8 cellular contexts compared by ENCODE assay signal in genomic region chr19:53333466-53334449, GRCh38. TPM values are rescaled to one million over a fixed set of nuclear protein-coding genes. Genes with fewer than 3 reads are reported as not detected.
DNase-seq lines count a peak whose midpoint lies in the region; ATAC-seq and TF ChIP-seq lines count a peak whose summit lies in the region.

Gene ZNF845 (plus strand): TSS chr19:53333749. CDS start chr19:53341308, 7,559 bp downstream.

- peak within 1 kb of the TSS; percentile 58 to 70 (median 66) for H3K4me3 ChIP-seq in Peyer's patch
- H3K4me3 ChIP-seq in fibroblast of mammary gland (ENCODE audit: control insufficient read depth, low read depth, low read length): peak within 1 kb of the TSS; percentile 98

- H3K36me3 Mint-ChIP-seq in activated T-helper 1 cell treated with anti-CD3 and anti-CD28 coated beads, Interleukin-12 subunit alpha, Interleukin-12 subunit beta, Interleukin-2, Interleukin-4 antibody, amounts not matched to agents 30 ng/mL and 10 ng/mL and 1 ng/mL, durations not matched to agents 14 hours and 24 hours and 36 hours (ENCODE audit: low read depth): peaks cover 32% of the 10 kb centered on the region
- peaks cover 2% of the 10 kb centered on the region for H3K36me3 Mint-ChIP-seq in natural killer cell

- H3K27me3 ChIP-seq in Peyer's patch: no peaks in the 10 kb centered on the region

- TF ChIP-seq CTCF in Peyer's patch (IDR thresholded peaks at IDR 0.05) (no peak), fibroblast of mammary gland (conservative IDR thresholded peaks at IDR 0.05; ENCODE audit: control insufficient read depth, insufficient read depth, low read depth, low read length) (no peak), natural killer cell (IDR thresholded peaks at IDR 0.05) (no peak)

- peak within 1 kb of the TSS; percentile 80 for H3K27ac Mint-ChIP-seq in activated T-helper 1 cell treated with anti-CD3 and anti-CD28 coated beads, Interleukin-12 subunit alpha, Interleukin-12 subunit beta, Interleukin-2, Interleukin-4 antibody, amounts not matched to agents 30 ng/mL and 10 ng/mL and 1 ng/mL, durations not matched to agents 14 hours and 24 hours and 36 hours
- peak within 1 kb of the TSS; percentile 70 to 90 for H3K27ac Mint-ChIP-seq in natural killer cell

- peaks cover 0 to 10% (median 0%) of the 10 kb centered on the region in 3 donors for H3K36me3 ChIP-seq in Peyer's patch

- no peaks in the 10 kb centered on the region for H3K27me3 Mint-ChIP-seq in activated T-helper 1 cell treated with anti-CD3 and anti-CD28 coated beads, Interleukin-12 subunit alpha, Interleukin-12 subunit beta, Interleukin-2, Interleukin-4 antibody, amounts not matched to agents 30 ng/mL and 10 ng/mL and 1 ng/mL, durations not matched to agents 14 hours and 24 hours and 36 hours (ENCODE audit: insufficient read depth)
- H3K27me3 Mint-ChIP-seq in natural killer cell (ENCODE audit: low read depth in 2 of 2): peaks cover 8 to 16% of the 10 kb centered on the region in 2 donors

- peak within 1 kb of the TSS; percentile 91 for H3K4me3 Mint-ChIP-seq in activated T-helper 1 cell treated with anti-CD3 and anti-CD28 coated beads, Interleukin-12 subunit alpha, Interleukin-12 subunit beta, Interleukin-2, Interleukin-4 antibody, amounts not matched to agents 30 ng/mL and 10 ng/mL and 1 ng/mL, durations not matched to agents 14 hours and 24 hours and 36 hours
- peak within 1 kb of the TSS; percentile 95 for H3K4me3 Mint-ChIP-seq in natural killer cell

- intact Hi-C loops in activated T-helper 1 cell treated with anti-CD3 and anti-CD28 coated beads, Interleukin-12 subunit alpha, Interleukin-12 subunit beta, Interleukin-2, Interleukin-4 antibody, amounts not matched to agents 30 ng/mL and 10 ng/mL and 1 ng/mL, durations not matched to agents 14 hours and 24 hours and 36 hours (cut with micrococcal nuclease): loop anchor here (1.0 to 2.0 kb wide), 13 partner anchors 32 to 1193 kb away; partner anchors contain the start of genes ZNF160, ZNF347, ZNF525 and ZNF761
- intact Hi-C loops in natural killer cell (cut with micrococcal nuclease): loop anchor here (1.0 to 10.0 kb wide), 3 partner anchors 32 to 139 kb away; partner anchors contain the start of genes ZNF525, ZNF665 and ZNF677

- H3K4me1 ChIP-seq in Peyer's patch: no peaks in the 10 kb centered on the region

- H3K9me3 ChIP-seq in Peyer's patch: peaks cover 0 to 6% (median 1%) of the 10 kb centered on the region in 4 donors

- peak within 1 kb of the TSS; percentile 58 to 70 (median 63) for H3K27ac ChIP-seq in Peyer's patch

- H3K4me1 Mint-ChIP-seq in activated T-helper 1 cell treated with anti-CD3 and anti-CD28 coated beads, Interleukin-12 subunit alpha, Interleukin-12 subunit beta, Interleukin-2, Interleukin-4 antibody, amounts not matched to agents 30 ng/mL and 10 ng/mL and 1 ng/mL, durations not matched to agents 14 hours and 24 hours and 36 hours (ENCODE audit: low read depth): peaks cover 10% of the 10 kb centered on the region
- H3K4me1 Mint-ChIP-seq in natural killer cell: peaks cover 15 to 25% of the 10 kb centered on the region in 2 donors

- TF ChIP-seq POLR2A in Peyer's patch (IDR thresholded peaks at IDR 0.05): peak; percentile 56 to 59

- peaks cover 27% of the 10 kb centered on the region for H3K9me3 Mint-ChIP-seq in activated T-helper 1 cell treated with anti-CD3 and anti-CD28 coated beads, Interleukin-12 subunit alpha, Interleukin-12 subunit beta, Interleukin-2, Interleukin-4 antibody, amounts not matched to agents 30 ng/mL and 10 ng/mL and 1 ng/mL, durations not matched to agents 14 hours and 24 hours and 36 hours
- peaks cover 2 to 3% of the 10 kb centered on the region in 2 donors for H3K9me3 Mint-ChIP-seq in natural killer cell

- peak; percentile 86 for ATAC-seq in GM21717 (IDR thresholded peaks at IDR 0.05; ENCODE audit: unreplicated experiment)
- ATAC-seq in natural killer cell: peak; percentile 98 to 100 (median 98)

- DNase-seq in DMS79 (lab: John Stamatoyannopoulos, UW): peak; percentile 69
- peak; percentile 93 for DNase-seq in KG1 (lab: John Stamatoyannopoulos, UW)
- DNase-seq in Peyer's patch: peak; percentile 95 to 98 (median 97)
- DNase-seq in activated T-helper 1 cell treated with anti-CD3 and anti-CD28 coated beads, Interleukin-12 subunit alpha, Interleukin-12 subunit beta, Interleukin-2, Interleukin-4 antibody, amounts not matched to agents 30 ng/mL and 10 ng/mL and 1 ng/mL, durations not matched to agents 14 hours and 24 hours and 36 hours (ENCODE audit: low spot score): peak; percentile 95
- DNase-seq in fibroblast of mammary gland (ENCODE audit: low read depth): peak; percentile 90
- DNase-seq in natural killer cell: peak; percentile 99
- DNase-seq in stimulated activated naive CD4-positive, alpha-beta T cell (lab: John Stamatoyannopoulos, UW): peak; percentile 91 to 97 (median 95)

RNA-seq across cellular contexts. Expression of gene ZNF845, which starts in this region (rescaled TPM):
- total RNA-seq in Peyer's patch (1 to 10 TPM; 6.6 to 7.4 (median 6.9) TPM), natural killer cell (10 to 100 TPM in 1 of 3 donors, 1 to 10 TPM in 2; 8.7 to 13.2 (median 9.0) TPM)
- total RNA-seq in activated T-helper 1 cell treated with anti-CD3 and anti-CD28 coated beads, Interleukin-12 subunit alpha, Interleukin-12 subunit beta, Interleukin-2, Interleukin-4 antibody, amounts not matched to agents 30 ng/mL and 10 ng/mL and 1 ng/mL, durations not matched to agents 14 hours and 24 hours and 36 hours: 6.5 and 6.7 TPM in 2 replicates

Comparison
In these comparisons a context has a peak if more than half of its experiments do, and no peak if none do; other contexts are left out.
1. Peak in every context shown above with its lines: DNase-seq, ATAC-seq, H3K4me3 ChIP-seq and H3K27ac ChIP-seq.